19 cellular contexts compared by ENCODE assay signal in the genomic region with DNA sequence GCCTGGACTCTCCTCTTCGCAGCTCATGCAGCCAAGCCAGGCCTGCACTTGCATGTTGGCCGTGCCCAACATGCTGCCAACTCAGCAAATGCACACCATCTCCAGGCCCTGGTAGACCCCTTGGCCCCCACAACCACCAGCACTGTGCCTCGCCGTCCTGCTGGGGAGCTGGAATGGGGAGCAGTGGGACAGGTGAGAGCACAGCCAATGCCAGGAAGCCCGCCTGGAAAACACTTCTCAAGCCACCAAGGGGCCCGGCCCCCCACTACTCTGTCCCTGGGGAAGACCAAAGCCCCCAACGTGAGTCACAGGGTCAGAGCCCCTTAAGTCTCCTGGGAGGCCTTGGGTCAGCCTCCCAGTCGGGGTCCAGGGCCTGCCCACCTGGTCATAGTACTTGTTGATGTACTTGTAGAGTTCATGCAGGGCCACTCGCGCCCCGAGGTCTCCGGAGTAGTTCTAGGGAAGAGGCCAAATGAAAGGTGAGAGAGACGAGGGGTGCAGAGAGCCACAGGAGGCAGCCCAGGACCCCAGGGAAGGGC. TPM values are rescaled to one million over a fixed set of nuclear protein-coding genes. Genes with fewer than 3 reads are reported as not detected.
DNase-seq lines count a peak whose midpoint lies in the region; ATAC-seq and TF ChIP-seq lines count a peak whose summit lies in the region.
"Had no signal": no experiment of that assay in that cellular context is flagged by ENCODE, and none has a peak within 500 bp of the region (broad histone marks: within the 10 kb centered on the region; RNA-seq: fewer than 3 reads in every experiment).

No MANE protein-coding gene starts in this region.

- peak; percentile 45 for DNase-seq in CD14-positive monocyte (ENCODE audit: low spot score)
- DNase-seq in IMR-90, result no peak
- DNase-seq in progenitor cell of endocrine pancreas (ENCODE audit: low spot score, unreplicated experiment), result peak; percentile 6
- no peak for DNase-seq in HuH-7.5 (ENCODE audit: low spot score)
- DNase-seq in stimulated activated naive CD4-positive, alpha-beta T cell treated with Interleukin-2 at 50 U/mL for 16 hours (lab: John Stamatoyannopoulos, UW), result no peak
- no peak for DNase-seq in stimulated activated CD4-positive, alpha-beta T cell treated with anti-CD3 and anti-CD28 coated beads, Interleukin-4, amount 100 ng/mL, for 24 hours
- no peak for DNase-seq in T1000 (lab: John Stamatoyannopoulos, UW)
- DNase-seq: activated CD4-positive, alpha-beta T cell treated with anti-CD3 and anti-CD28 coated beads for 4 hours; EL; KG1; NCI-H1417; NCI-H524 treated with DMSO at 0.1 percent for 48 hours; stimulated activated CD4-positive, alpha-beta T cell treated with anti-CD3 and anti-CD28 coated beads, Interleukin-15, amount 100 ng/mL, for 24 hours had no signal

- WGBS in IMR-90 (ENCODE audit: extremely low coverage in 2 of 2, insufficient read length in 1 of 2), 2 experiments, result 80% methylated on average over 1 of the region's 13 CpGs; no CpG with 5 or more reads in 1 of the 2 experiments
- 72% methylated on average over 4 of the region's 13 CpGs; no CpG with 5 or more reads in 1 of the 2 donors for WGBS in gastroesophageal sphincter (ENCODE audit: low coverage in 1 of 2), 2 donors

- H3K4me3 Mint-ChIP-seq in CD14-positive monocyte (no peak overlapping the region), progenitor cell of endocrine pancreas (ENCODE audit: low read depth) (no peak overlapping the region)
- H3K4me3 Mint-ChIP-seq: activated naive CD4-positive, alpha-beta T cell treated with anti-CD3 and anti-CD28 coated beads, Interleukin-2, amount 50 U/mL, for 24 hours; T-helper 1 cell treated with Interleukin-12 subunit alpha and Interleukin-12 subunit beta and Interleukin-4 antibody, amounts not matched to agents 30 μg/mL and 1 μg/mL, for 36 hours had no signal

- H3K27ac Mint-ChIP-seq in CD14-positive monocyte (peak overlapping the region in 1 of 7 donors; percentile 35), progenitor cell of endocrine pancreas (peak overlapping the region; percentile 31)
- H3K27ac Mint-ChIP-seq: activated naive CD4-positive, alpha-beta T cell treated with anti-CD3 and anti-CD28 coated beads, Interleukin-2, amount 50 U/mL, for 24 hours; T-helper 1 cell treated with Interleukin-12 subunit alpha and Interleukin-12 subunit beta and Interleukin-4 antibody, amounts not matched to agents 30 μg/mL and 1 μg/mL, for 36 hours had no signal

- H3K36me3 Mint-ChIP-seq in CD14-positive monocyte (no peaks in the 10 kb centered on the region), progenitor cell of endocrine pancreas (ENCODE audit: insufficient read depth) (peaks cover 31% of the 10 kb centered on the region)
- H3K36me3 Mint-ChIP-seq: activated naive CD4-positive, alpha-beta T cell treated with anti-CD3 and anti-CD28 coated beads, Interleukin-2, amount 50 U/mL, for 24 hours had no signal

- no peak overlapping the region for H2AK5ac ChIP-seq in IMR-90 (ENCODE audit: low read depth, low read length)

- peaks cover 0 to 6% (median 0%) of the 10 kb centered on the region in 3 donors for H3K27me3 Mint-ChIP-seq in CD14-positive monocyte (ENCODE audit: low read depth in 3 of 3)
- H3K27me3 Mint-ChIP-seq in progenitor cell of endocrine pancreas, result no peaks in the 10 kb centered on the region
- H3K27me3 Mint-ChIP-seq: activated naive CD4-positive, alpha-beta T cell treated with anti-CD3 and anti-CD28 coated beads, Interleukin-2, amount 50 U/mL, for 24 hours had no signal

- H2BK20ac ChIP-seq in IMR-90 (ENCODE audit: low read depth, low read length), result no peak overlapping the region

- no TSS peak for BruUV-seq in IMR-90 (replicated peaks; lab: Mats Ljungman, UMichigan)

- H3K79me1 ChIP-seq in IMR-90 (ENCODE audit: low read depth in 1 of 2, low read length in 2 of 2), result no peaks in the 10 kb centered on the region

- H3K9me3 ChIP-seq in IMR-90 (ENCODE audit: control insufficient read depth, insufficient read depth, low read length) (no peaks in the 10 kb centered on the region), gastroesophageal sphincter (no peaks in the 10 kb centered on the region)
- H3K9me3 ChIP-seq: BLaER1, neutrophil had no signal

- no peaks in the 10 kb centered on the region for H3K4me1 Mint-ChIP-seq in CD14-positive monocyte
- H3K4me1 Mint-ChIP-seq in progenitor cell of endocrine pancreas (ENCODE audit: low read depth), result peaks cover 2% of the 10 kb centered on the region

- dilution Hi-C loops in IMR-90 (cut with HindIII; ENCODE audit: low sequenced_read_pairs, unreplicated experiment), result no loop called here

- no peak overlapping the region for H3K4ac ChIP-seq in IMR-90 (ENCODE audit: low read depth, low read length)

- H2BK5ac ChIP-seq in IMR-90 (ENCODE audit: low read depth, low read length, poor library complexity, severe bottlenecking), result no peak overlapping the region

- H3K9me1 ChIP-seq in IMR-90 (ENCODE audit: insufficient read depth, low read length), result peaks cover 7% of the 10 kb centered on the region; the same call in 1 of the 2 replicates

- H2AK9ac ChIP-seq in IMR-90 (replicated peaks; ENCODE audit: low read depth, low read length, poor library complexity), result peak overlapping the region; percentile 13

- ATAC-seq in IMR-90 (ENCODE audit: low read depth), result no peak
- no peak for ATAC-seq in gastroesophageal sphincter

- H2AFZ ChIP-seq in IMR-90 (replicated peaks; ENCODE audit: low read length, poor library complexity), result no peak overlapping the region

- H3K18ac ChIP-seq in IMR-90 (ENCODE audit: low read depth, low read length), result no peak overlapping the region

- H4K91ac ChIP-seq in IMR-90 (ENCODE audit: insufficient read depth, low read depth, low read length), result no peak overlapping the region

- H3K56ac ChIP-seq in IMR-90 (ENCODE audit: extremely low read depth, insufficient read depth, low read length), result no peak overlapping the region

- H3K23ac ChIP-seq in IMR-90 (ENCODE audit: low read depth, low read length), result no peak overlapping the region

- no peak for TF ChIP-seq EP300 in gastroesophageal sphincter (IDR thresholded peaks at IDR 0.05)

- no peak overlapping the region for H4K8ac ChIP-seq in IMR-90 (ENCODE audit: low read depth in 2 of 2, low read length in 2 of 2)

- H3K4me2 ChIP-seq in IMR-90 (ENCODE audit: low read depth, low read length), result no peak overlapping the region
- H3K4me2 ChIP-seq: BLaER1 had no signal

- TF ChIP-seq RAD21 in IMR-90 (IDR thresholded peaks at IDR 0.05; ENCODE audit: low read length), result no peak

- H3K4me3 ChIP-seq in IMR-90 (ENCODE audit: insufficient read depth, low read depth, low read length) (no peak overlapping the region), gastroesophageal sphincter (no peak overlapping the region)
- H3K4me3 ChIP-seq: BLaER1, cardiac muscle cell had no signal

- no peaks in the 10 kb centered on the region for H4K20me1 ChIP-seq in IMR-90 (ENCODE audit: insufficient read depth, low read length)

- TF ChIP-seq CTCF in CD14-positive monocyte (IDR thresholded peaks at IDR 0.05), result no peak
- no peak for TF ChIP-seq CTCF in IMR-90 (conservative IDR thresholded peaks at IDR 0.05; ENCODE audit: low read depth, low read length)
- TF ChIP-seq CTCF in gastroesophageal sphincter (IDR thresholded peaks at IDR 0.05), result no peak
- no peak for TF ChIP-seq CTCF in progenitor cell of endocrine pancreas (IDR thresholded peaks at IDR 0.05; ENCODE audit: unreplicated experiment)

- no peak overlapping the region for H2BK120ac ChIP-seq in IMR-90 (ENCODE audit: low read depth, low read length)

- H3K27me3 ChIP-seq in IMR-90 (ENCODE audit: control insufficient read depth, insufficient read depth, low read length) (no peaks in the 10 kb centered on the region), gastroesophageal sphincter (no peaks in the 10 kb centered on the region)
- H3K27me3 ChIP-seq: BLaER1, cardiac muscle cell, neutrophil had no signal

- no peak overlapping the region for H3K9ac ChIP-seq in IMR-90 (ENCODE audit: low read depth, low read length)
- H3K9ac ChIP-seq: BLaER1 had no signal

- no peaks in the 10 kb centered on the region for H3K9me3 Mint-ChIP-seq in CD14-positive monocyte
- H3K9me3 Mint-ChIP-seq in progenitor cell of endocrine pancreas (ENCODE audit: low read depth), result no peaks in the 10 kb centered on the region
- H3K9me3 Mint-ChIP-seq: activated naive CD4-positive, alpha-beta T cell treated with anti-CD3 and anti-CD28 coated beads, Interleukin-2, amount 50 U/mL, for 24 hours; T-helper 1 cell treated with Interleukin-12 subunit alpha and Interleukin-12 subunit beta and Interleukin-4 antibody, amounts not matched to agents 30 μg/mL and 1 μg/mL, for 36 hours had no signal

- H2BK15ac ChIP-seq in IMR-90 (ENCODE audit: low read depth, low read length), result no peak overlapping the region

- H3K14ac ChIP-seq in IMR-90 (replicated peaks; ENCODE audit: low read depth, low read length), result no peak overlapping the region

- no peak for TF ChIP-seq POLR2A in IMR-90 (IDR thresholded peaks at IDR 0.05; ENCODE audit: low read depth, low read length)
- TF ChIP-seq POLR2A in gastroesophageal sphincter (IDR thresholded peaks at IDR 0.05), result no peak

- POLR2A ChIA-PET in IMR-90 (lab: Charles Lee; ENCODE audit: unreplicated experiment), result no interaction called here

- no peak overlapping the region for H4K5ac ChIP-seq in IMR-90 (ENCODE audit: low read depth, low read length)

- CTCF ChIA-PET in IMR-90 (lab: Yijun Ruan, JAX), result no interaction called here

- no peak overlapping the region for H3K27ac ChIP-seq in IMR-90 (ENCODE audit: insufficient read depth, low read length)
- H3K27ac ChIP-seq in gastroesophageal sphincter, result peak overlapping the region in 3 of 4 donors; percentile 92 to 97 (median 93)
- H3K27ac ChIP-seq: BLaER1, cardiac muscle cell, neutrophil had no signal

- intact Hi-C loops in CD14-positive monocyte (cut with micrococcal nuclease) (no loop called here), IMR-90 (cut with micrococcal nuclease) (no loop called here)

- peaks cover 7% of the 10 kb centered on the region for H3K4me1 ChIP-seq in IMR-90 (ENCODE audit: control insufficient read depth, insufficient read depth, low read length)
- H3K4me1 ChIP-seq in gastroesophageal sphincter, result peaks cover 6 to 44% (median 15%) of the 10 kb centered on the region in 3 donors
- H3K4me1 ChIP-seq: BLaER1 had no signal

- peaks cover 56% of the 10 kb centered on the region for H3K36me3 ChIP-seq in IMR-90 (ENCODE audit: control insufficient read depth, insufficient read depth, low read length)
- peaks cover 0 to 74% of the 10 kb centered on the region in 2 donors for H3K36me3 ChIP-seq in gastroesophageal sphincter
- H3K36me3 ChIP-seq: neutrophil had no signal

- in situ Hi-C loops in IMR-90 (cut with MboI; ENCODE audit: low sequenced_read_pairs), result no loop called here

RNA-seq across cellular contexts. Expression of a gene that starts 24.5 kb away (rescaled TPM):
- polyA plus RNA-seq in CD14-positive monocyte, result under 1 TPM in 1 of 2 donors, not detected in 1; 0.14 TPM
- total RNA-seq in IMR-90 (2012; rRNA removed), result 5.2 and 9.2 TPM in 2 replicates
- 25.3 and 27.0 TPM in 2 replicates for polyA plus RNA-seq in IMR-90 (2012; rRNA removed)
- polyA plus RNA-seq in IMR-90 (2012; cell fraction: cytosol; rRNA removed), result 11.3 and 16.3 TPM in 2 replicates
- 156 and 317 TPM in 2 replicates for polyA plus RNA-seq in IMR-90 (2012; cell fraction: nucleus; rRNA removed; ENCODE audit: low replicate concordance)
- total RNA-seq in gastroesophageal sphincter, result 100 to 1,000 TPM; 125 to 186 (median 147) TPM
- total RNA-seq in progenitor cell of endocrine pancreas, result 535 and 543 TPM in 2 replicates

RNA-seq across cellular contexts. Expression of a gene that starts 33.4 kb away (rescaled TPM):
- polyA plus RNA-seq in CD14-positive monocyte (not detected), IMR-90 (2012; rRNA removed) (not detected in 2 replicates)
- total RNA-seq in IMR-90 (2012; rRNA removed) (not detected in 2 replicates), gastroesophageal sphincter (not detected), progenitor cell of endocrine pancreas (0.20 and 0.38 TPM in 2 replicates)
- polyA plus RNA-seq in IMR-90 (2012; cell fraction: cytosol; rRNA removed), result not detected in 2 replicates
- polyA plus RNA-seq in IMR-90 (2012; cell fraction: nucleus; rRNA removed; ENCODE audit: low replicate concordance), result 0.07 TPM in 1 of 2 replicates, not detected in the other

RNA-seq across cellular contexts. Expression of a gene that starts 34.5 kb away (rescaled TPM):
- polyA plus RNA-seq in CD14-positive monocyte (1 to 10 TPM; 5.4 to 5.9 TPM), IMR-90 (2012; rRNA removed) (11.0 TPM in 2 replicates)
- total RNA-seq in IMR-90 (2012; rRNA removed) (15.3 and 16.1 TPM in 2 replicates), gastroesophageal sphincter (10 to 100 TPM; 10.2 to 32.6 (median 26.3) TPM), progenitor cell of endocrine pancreas (11.4 and 13.2 TPM in 2 replicates)
- 11.0 and 14.3 TPM in 2 replicates for polyA plus RNA-seq in IMR-90 (2012; cell fraction: cytosol; rRNA removed)
- polyA plus RNA-seq in IMR-90 (2012; cell fraction: nucleus; rRNA removed; ENCODE audit: low replicate concordance), result 4.0 and 4.7 TPM in 2 replicates

RNA-seq across cellular contexts. Expression of a gene that starts 34.6 kb away (rescaled TPM):
- polyA plus RNA-seq in CD14-positive monocyte (100 to 1,000 TPM; 478 to 559 TPM), IMR-90 (2012; rRNA removed) (220 and 240 TPM in 2 replicates)
- total RNA-seq in IMR-90 (2012; rRNA removed) (81.9 and 131 TPM in 2 replicates), gastroesophageal sphincter (100 to 1,000 TPM; 200 to 329 (median 260) TPM), progenitor cell of endocrine pancreas (236 and 253 TPM in 2 replicates)
- 76.2 and 162 TPM in 2 replicates for polyA plus RNA-seq in IMR-90 (2012; cell fraction: cytosol; rRNA removed)
- 19.3 and 97.5 TPM in 2 replicates for polyA plus RNA-seq in IMR-90 (2012; cell fraction: nucleus; rRNA removed; ENCODE audit: low replicate concordance)

RNA-seq across cellular contexts. Expression of a gene that starts 41.1 kb away (rescaled TPM):
- polyA plus RNA-seq in CD14-positive monocyte (1 to 10 TPM; 1.8 to 2.8 TPM), IMR-90 (2012; rRNA removed) (6.8 and 7.2 TPM in 2 replicates)
- total RNA-seq in IMR-90 (2012; rRNA removed) (7.2 and 10.8 TPM in 2 replicates), gastroesophageal sphincter (1 to 10 TPM; 3.0 to 6.8 (median 5.2) TPM), progenitor cell of endocrine pancreas (13.8 and 15.2 TPM in 2 replicates)
- 3.8 and 4.0 TPM in 2 replicates for polyA plus RNA-seq in IMR-90 (2012; cell fraction: cytosol; rRNA removed)
- polyA plus RNA-seq in IMR-90 (2012; cell fraction: nucleus; rRNA removed; ENCODE audit: low replicate concordance), result 8.2 and 14.4 TPM in 2 replicates

Comparison
In these comparisons a context has a peak if more than half of its experiments do, and no peak if none do; other contexts are left out.
1. DNase-seq: peak in CD14-positive monocyte (single experiment) and progenitor cell of endocrine pancreas (single experiment); none in IMR-90 (single experiment), HuH-7.5 (single experiment), stimulated activated naive CD4-positive, alpha-beta T cell treated with Interleukin-2 at 50 U/mL for 16 hours (single experiment), stimulated activated CD4-positive, alpha-beta T cell treated with anti-CD3 and anti-CD28 coated beads, Interleukin-4, amount 100 ng/mL, for 24 hours (single experiment) and T1000 (single experiment).
2. RNA of a gene that starts 24.5 kb away (total RNA-seq): 535 to 543 TPM in progenitor cell of endocrine pancreas and 125 to 186 TPM in gastroesophageal sphincter; 5.2 to 9.2 TPM in IMR-90; every median in the first group is over 10 times any median in the second.